30 cellular contexts compared by ENCODE assay signal in the genomic region with DNA sequence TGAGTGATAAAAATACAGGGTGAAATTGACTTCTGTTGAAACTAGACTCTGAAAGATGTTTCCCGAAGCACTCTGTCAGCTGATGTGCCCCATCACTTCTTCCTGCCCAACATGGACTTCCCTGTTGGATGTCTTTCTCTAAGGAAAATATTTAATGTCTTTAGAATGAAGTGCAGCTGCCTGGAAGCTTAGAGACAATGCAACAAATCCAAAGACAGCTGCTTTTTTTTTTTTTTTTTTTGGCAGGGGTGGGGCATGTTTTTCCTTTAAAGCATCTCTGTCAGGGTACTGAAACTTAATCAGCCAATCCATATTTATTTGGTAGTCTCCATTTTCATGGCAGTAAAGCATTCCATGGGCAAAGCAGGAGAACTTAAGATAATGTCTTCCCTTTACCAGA.
"Had no signal": no experiment of that assay in that cellular context is flagged by ENCODE, and none has a peak within 500 bp of the region (broad histone marks: within the 10 kb centered on the region; RNA-seq: fewer than 3 reads in every experiment).

No MANE protein-coding gene starts in this region.

- H3K4me1 ChIP-seq: colonic mucosa, foreskin keratinocyte, lower lobe of right lung, thyroid gland had no signal

- DNase-seq: activated CD4-positive, alpha-beta memory T cell treated with anti-CD3 and anti-CD28 coated beads, Interleukin-2, amount 10 ng/mL, durations not matched to agents 7 days and 5 days; activated CD4-positive, alpha-beta T cell treated with anti-CD3 and anti-CD28 coated beads, Interleukin-2, amount 10 ng/mL, durations not matched to agents 24 days and 14 days; activated CD4-positive, CD25-positive, alpha-beta regulatory T cell treated with anti-CD3 and anti-CD28 coated beads, Interleukin-2, amount 50 U/mL, for 72 hours; activated CD8-positive, alpha-beta memory T cell treated with anti-CD3 and anti-CD28 coated beads, Interleukin-2, amount 50 U/mL, for 48 hours; activated gamma-delta T cell treated with Interleukin-2 at 50 U/mL for 16 hours; activated naive CD4-positive, alpha-beta T cell treated with anti-CD3 and anti-CD28 coated beads, Interleukin-2, amount 50 U/mL, for 16 hours; activated T-cell treated with anti-CD3 and anti-CD28 coated beads, Interleukin-2, amount 50 U/mL, for 24 hours; amniotic stem cell; colonic mucosa; effector memory CD8-positive, alpha-beta T cell; foreskin keratinocyte; kidney glomerular epithelial cell; lower lobe of right lung; mucosa of descending colon; naive B cell; posterior cingulate gyrus; right cardiac atrium; SK-N-SH; stimulated activated CD4-positive, alpha-beta T cell treated with anti-CD3 and anti-CD28 coated beads, Interleukin-12 subunit alpha, Interleukin-12 subunit beta, amount 100 ng/mL, for 4 hours; stimulated activated CD4-positive, alpha-beta T cell treated with anti-CD3 and anti-CD28 coated beads, Interleukin-4, amount 100 ng/mL, for 1 hour; SW 1271; T1000; thyroid gland; upper lobe of left lung; WERI-Rb-1 had no signal

- H3K9ac ChIP-seq: SK-N-SH had no signal

- H3K9me3 Mint-ChIP-seq: activated CD4-positive, alpha-beta memory T cell treated with anti-CD3 and anti-CD28 coated beads, Interleukin-2, amount 10 ng/mL, durations not matched to agents 7 days and 5 days; activated CD4-positive, alpha-beta T cell treated with anti-CD3 and anti-CD28 coated beads, Interleukin-2, amount 10 ng/mL, durations not matched to agents 24 days and 14 days; activated T-cell treated with anti-CD3 and anti-CD28 coated beads, Interleukin-2, amount 50 U/mL, for 24 hours; activated T-helper 17 cell treated with anti-CD3 and anti-CD28 coated beads, Interleukin-2, amount 50 U/mL, for 72 hours; effector memory CD8-positive, alpha-beta T cell; naive B cell; stimulated activated naive CD8-positive, alpha-beta T cell treated with anti-CD3 and anti-CD28 coated beads, Interleukin-15, Interleukin-2, amounts not matched to agents 100 ng/mL and 50 ng/mL, for 24 hours; T-helper 1 cell treated with Interleukin-12 subunit alpha and Interleukin-12 subunit beta and Interleukin-4 antibody, amounts not matched to agents 30 μg/mL and 1 μg/mL, for 36 hours had no signal

- ATAC-seq: effector memory CD8-positive, alpha-beta T cell; foreskin keratinocyte; left lobe of liver; lower lobe of right lung; mucosa of descending colon had no signal

- H3K27me3 ChIP-seq: thyroid gland, vagina had no signal

- H3K4me3 Mint-ChIP-seq: activated CD4-positive, alpha-beta memory T cell treated with anti-CD3 and anti-CD28 coated beads, Interleukin-2, amount 10 ng/mL, durations not matched to agents 7 days and 5 days; activated CD4-positive, alpha-beta T cell treated with anti-CD3 and anti-CD28 coated beads, Interleukin-2, amount 10 ng/mL, durations not matched to agents 24 days and 14 days; activated T-cell treated with anti-CD3 and anti-CD28 coated beads, Interleukin-2, amount 50 U/mL, for 24 hours; activated T-helper 17 cell treated with anti-CD3 and anti-CD28 coated beads, Interleukin-2, amount 50 U/mL, for 72 hours; effector memory CD8-positive, alpha-beta T cell; stimulated activated naive CD8-positive, alpha-beta T cell treated with anti-CD3 and anti-CD28 coated beads, Interleukin-15, Interleukin-2, amounts not matched to agents 100 ng/mL and 50 ng/mL, for 24 hours; T-helper 1 cell treated with Interleukin-12 subunit alpha and Interleukin-12 subunit beta and Interleukin-4 antibody, amounts not matched to agents 30 μg/mL and 1 μg/mL, for 36 hours had no signal

- H3K4me2 ChIP-seq: SK-N-SH had no signal

- H3K4me3 ChIP-seq: colonic mucosa, lower lobe of right lung, mucosa of descending colon, thyroid gland, upper lobe of left lung, vagina had no signal

- H3K36me3 ChIP-seq: colonic mucosa, lower lobe of right lung, thyroid gland, upper lobe of left lung, vagina had no signal

- H3K9me3 ChIP-seq: colonic mucosa, lower lobe of right lung, mucosa of descending colon, SK-N-SH, thyroid gland, upper lobe of left lung, vagina had no signal

- H3K27ac Mint-ChIP-seq: activated CD4-positive, alpha-beta memory T cell treated with anti-CD3 and anti-CD28 coated beads, Interleukin-2, amount 10 ng/mL, durations not matched to agents 7 days and 5 days; activated CD4-positive, alpha-beta T cell treated with anti-CD3 and anti-CD28 coated beads, Interleukin-2, amount 10 ng/mL, durations not matched to agents 24 days and 14 days; activated T-cell treated with anti-CD3 and anti-CD28 coated beads, Interleukin-2, amount 50 U/mL, for 24 hours; activated T-helper 17 cell treated with anti-CD3 and anti-CD28 coated beads, Interleukin-2, amount 50 U/mL, for 72 hours; effector memory CD8-positive, alpha-beta T cell; stimulated activated naive CD8-positive, alpha-beta T cell treated with anti-CD3 and anti-CD28 coated beads, Interleukin-15, Interleukin-2, amounts not matched to agents 100 ng/mL and 50 ng/mL, for 24 hours; T-helper 1 cell treated with Interleukin-12 subunit alpha and Interleukin-12 subunit beta and Interleukin-4 antibody, amounts not matched to agents 30 μg/mL and 1 μg/mL, for 36 hours had no signal

- H3K27me3 Mint-ChIP-seq: activated T-cell treated with anti-CD3 and anti-CD28 coated beads, Interleukin-2, amount 50 U/mL, for 24 hours; activated T-helper 17 cell treated with anti-CD3 and anti-CD28 coated beads, Interleukin-2, amount 50 U/mL, for 72 hours; naive B cell had no signal

- H3K36me3 Mint-ChIP-seq: naive B cell had no signal

- H3K27ac ChIP-seq: colonic mucosa, foreskin keratinocyte, lower lobe of right lung, thyroid gland, vagina, WERI-Rb-1 had no signal

- H3K4me1 Mint-ChIP-seq: activated CD4-positive, alpha-beta memory T cell treated with anti-CD3 and anti-CD28 coated beads, Interleukin-2, amount 10 ng/mL, durations not matched to agents 7 days and 5 days had no signal
